ENCODE assay signal across 8 cellular contexts in the genomic region with DNA sequence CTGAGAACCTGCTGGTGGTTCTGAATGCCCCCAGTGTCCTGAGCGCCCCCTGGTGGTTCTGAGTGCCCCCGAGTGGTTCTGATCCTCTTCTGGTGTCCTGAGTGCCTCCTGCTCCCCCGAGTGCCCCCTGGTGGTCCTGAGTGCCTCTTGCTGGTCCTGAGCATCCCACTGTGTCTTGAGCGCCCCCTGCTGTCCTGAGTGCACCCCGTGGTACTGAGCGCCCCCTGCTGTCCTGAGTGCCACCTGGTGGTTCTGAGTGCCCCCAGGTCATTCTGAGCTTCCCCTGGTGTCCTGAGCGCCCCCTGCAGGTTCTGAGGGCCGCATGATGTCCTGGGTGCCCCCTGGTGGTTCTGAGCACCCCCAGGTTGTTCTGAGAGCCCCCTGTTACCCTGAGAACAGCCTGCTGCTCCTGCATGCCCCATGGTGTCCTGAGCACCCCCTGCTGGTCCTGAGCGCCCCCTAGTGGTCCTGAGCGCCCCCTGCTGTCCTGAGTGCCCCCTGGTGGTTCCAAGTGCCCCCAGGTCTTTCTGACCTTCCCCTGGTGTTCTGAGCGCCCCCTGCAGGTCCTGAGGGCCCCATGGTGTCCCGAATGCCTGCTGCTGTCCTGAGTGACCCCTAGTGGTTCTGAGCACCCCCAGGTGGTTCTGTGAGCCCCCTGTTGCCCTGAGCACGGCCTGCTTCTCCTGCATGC.
DNase-seq lines count a peak whose midpoint lies in the region; ATAC-seq and TF ChIP-seq lines count a peak whose summit lies in the region.

No MANE protein-coding gene starts in this region.

- H3K36me3 ChIP-seq in CD4-positive, CD25-positive, alpha-beta regulatory T cell (ENCODE audit: control insufficient read depth, insufficient read depth, low read length): no peaks in the 10 kb centered on the region

- peaks cover 0 to 5% (median 1%) of the 10 kb centered on the region in 4 donors for H3K4me1 Mint-ChIP-seq in CD4-positive, CD25-positive, alpha-beta regulatory T cell
- H3K4me1 Mint-ChIP-seq in activated CD4-positive, alpha-beta T cell treated with anti-CD3 and anti-CD28 coated beads, Interleukin-2, amount 10 ng/mL, durations not matched to agents 24 days and 14 days: peaks cover 9% of the 10 kb centered on the region

- H3K4me3 ChIP-seq in CD4-positive, CD25-positive, alpha-beta regulatory T cell (ENCODE audit: low read depth, low read length): no peak overlapping the region
- H3K4me3 ChIP-seq in fibroblast of the aortic adventitia (ENCODE audit: low read depth, low read length) (no peak overlapping the region), dorsolateral prefrontal cortex (no peak overlapping the region)

- peak; percentile 7 for TF ChIP-seq CTCF in fibroblast of the aortic adventitia (IDR thresholded peaks at IDR 0.05; ENCODE audit: insufficient read depth, low read length)
- peak in 3 of 56 donors; percentile 10 to 18 (median 13) for TF ChIP-seq CTCF in dorsolateral prefrontal cortex (IDR thresholded peaks at IDR 0.05 in 54 of 56, conservative IDR thresholded peaks at IDR 0.05 in 2 of 56; ENCODE audit: low read depth in 1 of 56, partially characterized antibody in 56 of 56)

- H3K4me3 Mint-ChIP-seq in CD4-positive, CD25-positive, alpha-beta regulatory T cell: no peak overlapping the region
- no peak overlapping the region for H3K4me3 Mint-ChIP-seq in activated CD4-positive, alpha-beta T cell treated with anti-CD3 and anti-CD28 coated beads, Interleukin-2, amount 10 ng/mL, durations not matched to agents 24 days and 14 days

- peaks cover 3% of the 10 kb centered on the region for H3K27me3 ChIP-seq in CD4-positive, CD25-positive, alpha-beta regulatory T cell (ENCODE audit: control insufficient read depth, insufficient read depth, low read length)
- H3K27me3 ChIP-seq in dorsolateral prefrontal cortex: peaks cover 0 to 35% (median 6%) of the 10 kb centered on the region in 45 donors

- intact Hi-C loops in activated CD4-positive, alpha-beta T cell treated with anti-CD3 and anti-CD28 coated beads, Interleukin-2, amount 10 ng/mL, durations not matched to agents 24 days and 14 days (cut with micrococcal nuclease): no loop called here
- intact Hi-C loops in dorsolateral prefrontal cortex (cut with DNase I): no loop called here

- H3K9me3 Mint-ChIP-seq in CD4-positive, CD25-positive, alpha-beta regulatory T cell: peaks cover 0 to 3% (median 0%) of the 10 kb centered on the region in 7 donors
- H3K9me3 Mint-ChIP-seq in activated CD4-positive, alpha-beta T cell treated with anti-CD3 and anti-CD28 coated beads, Interleukin-2, amount 10 ng/mL, durations not matched to agents 24 days and 14 days: no peaks in the 10 kb centered on the region

- H3K9me3 ChIP-seq in CD4-positive, CD25-positive, alpha-beta regulatory T cell (ENCODE audit: control insufficient read depth in 2 of 2, low read length in 2 of 2): no peaks in the 10 kb centered on the region

- ATAC-seq in CD4-positive, CD25-positive, alpha-beta regulatory T cell (ENCODE audit: low read depth in 2 of 2): no peak
- ATAC-seq in GM19372 (IDR thresholded peaks at IDR 0.05; ENCODE audit: low read depth, unreplicated experiment): peak; percentile 58
- ATAC-seq in HG03439 (IDR thresholded peaks at IDR 0.05; ENCODE audit: unreplicated experiment): peak; percentile 67
- ATAC-seq in esophagus mucosa: no peak

- peaks cover 5% of the 10 kb centered on the region for H3K27me3 Mint-ChIP-seq in CD4-positive, CD25-positive, alpha-beta regulatory T cell
- peaks cover 16% of the 10 kb centered on the region for H3K27me3 Mint-ChIP-seq in activated CD4-positive, alpha-beta T cell treated with anti-CD3 and anti-CD28 coated beads, Interleukin-2, amount 10 ng/mL, durations not matched to agents 24 days and 14 days

- H3K36me3 Mint-ChIP-seq in CD4-positive, CD25-positive, alpha-beta regulatory T cell: no peaks in the 10 kb centered on the region
- H3K36me3 Mint-ChIP-seq in activated CD4-positive, alpha-beta T cell treated with anti-CD3 and anti-CD28 coated beads, Interleukin-2, amount 10 ng/mL, durations not matched to agents 24 days and 14 days (ENCODE audit: low read depth): no peaks in the 10 kb centered on the region

- H3K27ac Mint-ChIP-seq in CD4-positive, CD25-positive, alpha-beta regulatory T cell: peak overlapping the region in 1 of 3 donors; percentile 20
- H3K27ac Mint-ChIP-seq in activated CD4-positive, alpha-beta T cell treated with anti-CD3 and anti-CD28 coated beads, Interleukin-2, amount 10 ng/mL, durations not matched to agents 24 days and 14 days: no peak overlapping the region

- H3K4me1 ChIP-seq in CD4-positive, CD25-positive, alpha-beta regulatory T cell (ENCODE audit: control insufficient read depth, insufficient read depth, low read length, poor library complexity, severe bottlenecking): no peaks in the 10 kb centered on the region

- peak; percentile 31 to 77 (median 34) for DNase-seq in CD4-positive, CD25-positive, alpha-beta regulatory T cell
- peak; percentile 90 for DNase-seq in activated CD4-positive, alpha-beta T cell treated with anti-CD3 and anti-CD28 coated beads, Interleukin-2, amount 10 ng/mL, durations not matched to agents 24 days and 14 days
- DNase-seq in fibroblast of the aortic adventitia (ENCODE audit: low read depth) (no peak), dorsolateral prefrontal cortex (no peak)
- peak; percentile 69 to 90 for DNase-seq in stimulated activated CD8-positive, alpha-beta memory T cell treated with anti-CD3 and anti-CD28 coated beads, Interleukin-7, amount 100 ng/mL, for 48 hours (ENCODE audit: extremely low read depth in 1 of 2, low read depth in 1 of 2)

- H3K27ac ChIP-seq in CD4-positive, CD25-positive, alpha-beta regulatory T cell (ENCODE audit: insufficient read depth, low read length, poor library complexity, severe bottlenecking): no peak overlapping the region
- no peak overlapping the region for H3K27ac ChIP-seq in dorsolateral prefrontal cortex

Comparison
In these comparisons a context has a peak if more than half of its experiments do, and no peak if none do; other contexts are left out.
1. ATAC-seq: peak in GM19372 (single experiment) and HG03439 (single experiment); none in CD4-positive, CD25-positive, alpha-beta regulatory T cell (0 of 2) and esophagus mucosa (single experiment).
2. DNase-seq: peak in CD4-positive, CD25-positive, alpha-beta regulatory T cell (3 of 3), activated CD4-positive, alpha-beta T cell treated with anti-CD3 and anti-CD28 coated beads, Interleukin-2, amount 10 ng/mL, durations not matched to agents 24 days and 14 days (single experiment) and stimulated activated CD8-positive, alpha-beta memory T cell treated with anti-CD3 and anti-CD28 coated beads, Interleukin-7, amount 100 ng/mL, for 48 hours (2 of 2); none in fibroblast of the aortic adventitia (single experiment) and dorsolateral prefrontal cortex (0 of 10).